ENCODE assay signal across 16 cellular contexts in genomic region chr21:45430521-45431501, GRCh38. TPM values are rescaled to one million over a fixed set of nuclear protein-coding genes. Genes with fewer than 3 reads are reported as not detected.
DNase-seq lines count a peak whose midpoint lies in the region; ATAC-seq, FAIRE-seq and TF ChIP-seq lines count a peak whose summit lies in the region.
"Had no signal": no experiment of that assay in that cellular context is flagged by ENCODE, and none has a peak within 500 bp of the region (broad histone marks: within the 10 kb centered on the region; RNA-seq: fewer than 3 reads in every experiment).

No MANE protein-coding gene starts in this region.

- H2AFZ ChIP-seq in neural progenitor cell (replicated peaks), result no peak overlapping the region

- H3K9me3 ChIP-seq in NT2/D1 (ENCODE audit: insufficient read depth, low read length), result no peaks in the 10 kb centered on the region
- no peaks in the 10 kb centered on the region for H3K9me3 ChIP-seq in esophagus squamous epithelium
- no peaks in the 10 kb centered on the region for H3K9me3 ChIP-seq in neural progenitor cell (ENCODE audit: low read depth)
- H3K9me3 ChIP-seq: gastrocnemius medialis, neutrophil, uterus had no signal

- peaks cover 97% of the 10 kb centered on the region for H4K20me1 ChIP-seq in neural progenitor cell (ENCODE audit: low read depth)

- no peaks in the 10 kb centered on the region for H3K9me3 Mint-ChIP-seq in neural progenitor cell
- H3K9me3 Mint-ChIP-seq: activated naive CD8-positive, alpha-beta T cell treated with anti-CD3 and anti-CD28 coated beads for 36 hours had no signal

- peaks cover 13% of the 10 kb centered on the region for H3F3A ChIP-seq in neural progenitor cell (ENCODE audit: low read depth)

- H3K4me1 Mint-ChIP-seq in neural progenitor cell, result peaks cover 51% of the 10 kb centered on the region
- H3K4me1 Mint-ChIP-seq: activated naive CD8-positive, alpha-beta T cell treated with anti-CD3 and anti-CD28 coated beads for 36 hours had no signal

- TF ChIP-seq POLR2A in esophagus squamous epithelium (IDR thresholded peaks at IDR 0.05) (no peak), H54 (IDR thresholded peaks at IDR 0.05; ENCODE audit: low read depth, low read length) (no peak)

- H3K79me2 ChIP-seq in neural progenitor cell (ENCODE audit: low read depth), result peaks cover 96% of the 10 kb centered on the region

- H3K27me3 ChIP-seq in NT2/D1 (ENCODE audit: insufficient read depth, insufficient read length), result no peaks in the 10 kb centered on the region
- H3K27me3 ChIP-seq in esophagus squamous epithelium, result no peaks in the 10 kb centered on the region
- H3K27me3 ChIP-seq in neural progenitor cell, result no peaks in the 10 kb centered on the region
- H3K27me3 ChIP-seq: gastrocnemius medialis, uterus had no signal

- H3K36me3 ChIP-seq in NT2/D1 (ENCODE audit: insufficient read depth, insufficient read length, low read length) (peaks cover 59% of the 10 kb centered on the region), esophagus squamous epithelium (no peaks in the 10 kb centered on the region), neural progenitor cell (no peaks in the 10 kb centered on the region)
- H3K36me3 ChIP-seq: gastrocnemius medialis, neutrophil, uterus had no signal

- H3K4me3 Mint-ChIP-seq in neural progenitor cell, result peak overlapping the region; percentile 71
- H3K4me3 Mint-ChIP-seq: activated naive CD8-positive, alpha-beta T cell treated with anti-CD3 and anti-CD28 coated beads for 36 hours had no signal

- FAIRE-seq in H54 (lab: Jason Lieb, UNC), result no peak

- in situ Hi-C loops in Caki2 (cut with HindIII; ENCODE audit: low pct_unique_long_range_greater_than_20kb, low sequenced_read_pairs), result no loop called here

- H3K9ac ChIP-seq in NT2/D1 (ENCODE audit: insufficient read length, low read depth) (peak overlapping the region; percentile 88), neural progenitor cell (no peak overlapping the region)

- intact Hi-C loops in esophagus squamous epithelium (cut with DNase I), result loop anchor here (10.0 kb wide), 2 partner anchors 56 to 476 kb away; no protein-coding TSS in a partner anchor

- H3K27me3 Mint-ChIP-seq in neural progenitor cell (ENCODE audit: insufficient read depth, low read depth), result peaks cover 3% of the 10 kb centered on the region

- no peak for ATAC-seq in HG02970 (IDR thresholded peaks at IDR 0.05; ENCODE audit: low FRiP score, unreplicated experiment)
- ATAC-seq in GM19035 (IDR thresholded peaks at IDR 0.05; ENCODE audit: unreplicated experiment), result no peak
- ATAC-seq: gastrocnemius medialis, left colon had no signal

- H3K27ac ChIP-seq in esophagus squamous epithelium, result peak overlapping the region in 3 of 4 donors; percentile 26 to 70 (median 58)
- peak overlapping the region; percentile 39 for H3K27ac ChIP-seq in neural progenitor cell
- H3K27ac ChIP-seq: neutrophil had no signal

- H3K27ac Mint-ChIP-seq in neural progenitor cell, result peak overlapping the region; percentile 96
- H3K27ac Mint-ChIP-seq: activated naive CD8-positive, alpha-beta T cell treated with anti-CD3 and anti-CD28 coated beads for 36 hours had no signal

- peak; percentile 40 for DNase-seq in Caki2 (ENCODE audit: low read depth)
- DNase-seq in NT2/D1 (ENCODE audit: low read depth, low spot score), result no peak
- DNase-seq in esophagus squamous epithelium (lab: John Stamatoyannopoulos, UW), result no peak
- DNase-seq in neural progenitor cell (ENCODE audit: low spot score), result peak; percentile 85
- no peak for DNase-seq in H54 (ENCODE audit: insufficient read length, low spot score)
- no peak for DNase-seq in COLO668 (lab: John Stamatoyannopoulos, UW; ENCODE audit: unreplicated experiment)
- DNase-seq: activated naive CD8-positive, alpha-beta T cell treated with anti-CD3 and anti-CD28 coated beads for 36 hours; gastrocnemius medialis; left colon; NCI-H1092 treated with DMSO at 0.1 percent for 48 hours; NCI-H526 treated with DMSO at 0.1 percent for 48 hours; stimulated activated CD4-positive, alpha-beta T cell treated with anti-CD3 and anti-CD28 coated beads, Interleukin-15, amount 100 ng/mL, for 24 hours; uterus had no signal

- peaks cover 62% of the 10 kb centered on the region for H3K4me1 ChIP-seq in NT2/D1 (ENCODE audit: insufficient read depth, insufficient read length)
- peaks cover 9 to 68% (median 25%) of the 10 kb centered on the region in 3 donors for H3K4me1 ChIP-seq in esophagus squamous epithelium
- H3K4me1 ChIP-seq in neural progenitor cell, result peaks cover 16% of the 10 kb centered on the region
- H3K4me1 ChIP-seq: gastrocnemius medialis had no signal

- 88 to 94% methylated on average over 8 to 9 of the region's 48 CpGs for WGBS in esophagus squamous epithelium, 2 donors

- H3K4me3 ChIP-seq in NT2/D1 (ENCODE audit: insufficient read length, low read depth), result peak overlapping the region; percentile 13
- H3K4me3 ChIP-seq in esophagus squamous epithelium, result no peak overlapping the region
- no peak overlapping the region for H3K4me3 ChIP-seq in neural progenitor cell
- H3K4me3 ChIP-seq: gastrocnemius medialis, uterus had no signal

- TF ChIP-seq CTCF in esophagus squamous epithelium (IDR thresholded peaks at IDR 0.05), result no peak
- no peak for TF ChIP-seq CTCF in neural progenitor cell (IDR thresholded peaks at IDR 0.05)

- H3K36me3 Mint-ChIP-seq in neural progenitor cell, result no peaks in the 10 kb centered on the region
- H3K36me3 Mint-ChIP-seq: activated naive CD8-positive, alpha-beta T cell treated with anti-CD3 and anti-CD28 coated beads for 36 hours had no signal

- peak overlapping the region; percentile 71 for H3K4me2 ChIP-seq in neural progenitor cell

RNA-seq across cellular contexts. Expression of gene COL18A1, which starts 25.8 kb away (rescaled TPM):
- total RNA-seq in Caki2 (2014; rRNA removed; shearing (Covaris generic); ENCODE audit: low replicate concordance), result 809 and 838 TPM in 2 replicates
- 10 to 100 TPM; 38.9 to 69.0 (median 52.5) TPM for total RNA-seq in esophagus squamous epithelium
- total RNA-seq in neural progenitor cell (ENCODE audit: low replicate concordance), result 52.6 and 291 TPM in 2 replicates

Comparison
In these comparisons a context has a peak if more than half of its experiments do, and no peak if none do; other contexts are left out.
1. DNase-seq: peak in Caki2 (single experiment) and neural progenitor cell (single experiment); none in NT2/D1 (single experiment), esophagus squamous epithelium (single experiment), H54 (single experiment) and COLO668 (single experiment).